ENCODE assay signal across 10 cellular contexts in genomic region chr1:240455228-240455821, GRCh38.
A peak's percentile ranks its signal among the peaks of the same experiment; 100 is the strongest.
DNase-seq lines count a peak whose midpoint lies in the region; ATAC-seq, FAIRE-seq and TF ChIP-seq lines count a peak whose summit lies in the region.
"Had no signal": no experiment of that assay in that cellular context is flagged by ENCODE, and none has a peak within 500 bp of the region (broad histone marks: within the 10 kb centered on the region; RNA-seq: fewer than 3 reads in every experiment).

No MANE protein-coding gene starts in this region.

- WGBS in HepG2 (ENCODE audit: low lambda C conversion rate), result 3% methylated on average over 7 of the region's 7 CpGs

- in situ Hi-C loops in Caki2 (cut with HindIII; ENCODE audit: low pct_unique_long_range_greater_than_20kb, low sequenced_read_pairs) (no loop called here), HepG2 (cut with HindIII; ENCODE audit: extremely low pct_ligation_motif_present, low pct_unique_long_range_greater_than_20kb) (no loop called here)

- H3K9me3 ChIP-seq in HepG2 (ENCODE audit: low read length), result no peaks in the 10 kb centered on the region
- H3K9me3 ChIP-seq: SJCRH30 had no signal

- DNase-seq in Caki2 (ENCODE audit: low read depth), result peak; percentile 28
- DNase-seq in HFFc6, result no peak
- DNase-seq in HepG2 (ENCODE audit: low spot score), result no peak
- no peak for DNase-seq in GM19240 (ENCODE audit: insufficient read length, low spot score)
- DNase-seq in NCI-H1417 treated with DMSO at 0.1 percent for 48 hours (lab: John Stamatoyannopoulos, UW), result no peak
- DNase-seq: activated gamma-delta T cell treated with Interleukin-2 at 50 U/mL for 16 hours had no signal

- TF ChIP-seq RAD21 in HepG2 (CRISPR knock-in tag; IDR thresholded peaks at IDR 0.05), result no peak

- H3K27ac ChIP-seq in VCaP (no peak overlapping the region), HepG2 (ENCODE audit: extremely low read length, insufficient read depth, low read length) (no peak overlapping the region)
- H3K27ac ChIP-seq: SJCRH30 had no signal

- TF ChIP-seq CTCF in HFFc6 (IDR thresholded peaks at IDR 0.05) (peak; percentile 80), VCaP (conservative IDR thresholded peaks at IDR 0.05) (peak; percentile 70), HepG2 (CRISPR knock-in tag; IDR thresholded peaks at IDR 0.05) (peak; percentile 64)

- no peak overlapping the region for H3K4me3 ChIP-seq in HepG2 (replicated peaks in 1 of 3; ENCODE audit: insufficient read depth in 1 of 3, low read depth in 2 of 3, low read length in 3 of 3)
- H3K4me3 ChIP-seq: SJCRH30 had no signal

- ATAC-seq in HepG2 (peak; percentile 69), esophagus mucosa (no peak), GM21360 (IDR thresholded peaks at IDR 0.05; ENCODE audit: unreplicated experiment) (no peak)

- H3K36me3 Mint-ChIP-seq in HFFc6 (ENCODE audit: low read depth), result peaks cover 43% of the 10 kb centered on the region

- no peak overlapping the region; the same call in 1 of the 2 replicates for H3K27ac Mint-ChIP-seq in HFFc6

- no peaks in the 10 kb centered on the region for H3K27me3 ChIP-seq in HepG2 (ENCODE audit: control insufficient read depth in 1 of 2, insufficient read depth in 2 of 2, low read length in 2 of 2)
- H3K27me3 ChIP-seq: SJCRH30 had no signal

- no peak for FAIRE-seq in HepG2 (lab: Jason Lieb, UNC)

- no peak overlapping the region for H3K9ac ChIP-seq in HepG2 (ENCODE audit: insufficient read depth, low read depth, low read length)

- H3K27me3 Mint-ChIP-seq in HFFc6 (ENCODE audit: insufficient read depth), result peaks cover 18% of the 10 kb centered on the region

- no peaks in the 10 kb centered on the region for H3K9me3 Mint-ChIP-seq in HFFc6

- no peak for TF ChIP-seq POLR2A in HepG2 (IDR thresholded peaks at IDR 0.05; ENCODE audit: insufficient read depth in 1 of 2, low read depth in 2 of 2, low read length in 2 of 2)

- no peak overlapping the region for H3K4me3 Mint-ChIP-seq in HFFc6

- no peaks in the 10 kb centered on the region for H3K36me3 ChIP-seq in HepG2 (replicated peaks in 1 of 2; ENCODE audit: control insufficient read depth in 1 of 2, insufficient read depth in 2 of 2, low read length in 2 of 2)
- H3K36me3 ChIP-seq: SJCRH30 had no signal

- TF ChIP-seq EP300 in HepG2 (IDR thresholded peaks at IDR 0.05; ENCODE audit: low read depth in 2 of 2, low read length in 2 of 2), result no peak
- TF ChIP-seq EP300 in HepG2 (CRISPR knock-in tag; IDR thresholded peaks at IDR 0.05; ENCODE audit: borderline replicate concordance), result no peak

- POLR2A ChIA-PET in HepG2 (lab: Yijun Ruan, JAX), result no interaction called here

- H3K4me2 ChIP-seq in HepG2 (ENCODE audit: low read depth, low read length), result no peak overlapping the region

- intact Hi-C loops in HepG2 (cut with micrococcal nuclease; ENCODE audit: unreplicated experiment), result loop anchor here (1.0 kb wide), 1 partner anchor 153 kb away; no protein-coding TSS in a partner anchor

- H3K4me1 ChIP-seq in HepG2 (ENCODE audit: insufficient read depth, low read length), result peaks cover 6% of the 10 kb centered on the region; the same call in 1 of the 2 replicates
- H3K4me1 ChIP-seq: SJCRH30 had no signal

- CTCF ChIA-PET in HepG2 (lab: Yijun Ruan, JAX; ENCODE audit: low intra/inter-chr PET ratio, low total read pairs), result interaction anchor here (1.2 kb wide), 1 partner anchor 237 kb away, joined by 3 read pairs; no protein-coding TSS in a partner anchor

- H4K20me1 ChIP-seq in HepG2 (ENCODE audit: insufficient read depth, low read length), result no peaks in the 10 kb centered on the region

- H3K79me2 ChIP-seq in HepG2 (ENCODE audit: insufficient read depth, low read length), result no peaks in the 10 kb centered on the region

- BruUV-seq in HepG2 (replicated peaks; lab: Mats Ljungman, UMichigan), result no TSS peak

- peaks cover 42% of the 10 kb centered on the region for H3K4me1 Mint-ChIP-seq in HFFc6 (ENCODE audit: low read depth)

- H2AFZ ChIP-seq in HepG2 (ENCODE audit: low read length), result no peak overlapping the region

TF ChIP-seq in HepG2, 621 proteins besides CTCF, POLR2A, EP300 and RAD21:
- TF ChIP-seq SMC3 (IDR thresholded peaks at IDR 0.05; ENCODE audit: low read length) (peak; percentile 86), ZNF841 (CRISPR knock-in tag; IDR thresholded peaks at IDR 0.05; ENCODE audit: borderline replicate concordance) (no peak), MIXL1 (CRISPR knock-in tag; IDR thresholded peaks at IDR 0.05) (peak; percentile 77; the same call in 1 of the 2 replicates), STAG1 (CRISPR knock-in tag; IDR thresholded peaks at IDR 0.05) (peak; percentile 76), ZNF839 (CRISPR knock-in tag; IDR thresholded peaks at IDR 0.05; ENCODE audit: borderline replicate concordance) (no peak)
